Comparison of ENCODE assay signal across 9 cellular contexts in genomic region chr11:45252134-45252856, GRCh38. TPM values are rescaled to one million over a fixed set of nuclear protein-coding genes. Genes with fewer than 3 reads are reported as not detected.
A peak's percentile ranks its signal among the peaks of the same experiment; 100 is the strongest.
DNase-seq lines count a peak whose midpoint lies in the region; ATAC-seq, FAIRE-seq and TF ChIP-seq lines count a peak whose summit lies in the region.
"Had no signal": no experiment of that assay in that cellular context is flagged by ENCODE, and none has a peak within 500 bp of the region (broad histone marks: within the 10 kb centered on the region; RNA-seq: fewer than 3 reads in every experiment).

No MANE protein-coding gene starts in this region.

- H3K9me2 ChIP-seq in HCT116 (ENCODE audit: insufficient read depth) = no peaks in the 10 kb centered on the region

- no peaks in the 10 kb centered on the region for H3K79me2 ChIP-seq in HCT116 (ENCODE audit: insufficient read depth, low read length)

- peak overlapping the region; percentile 36 to 48 for H3K4me3 ChIP-seq in HCT116 (replicated peaks in 1 of 2; ENCODE audit: low read depth in 1 of 2, low read length in 2 of 2)
- no peak overlapping the region for H3K4me3 ChIP-seq in dorsolateral prefrontal cortex

- H3K27ac Mint-ChIP-seq in naive B cell = no peak overlapping the region

- CTCF ChIA-PET in HCT116 (lab: Charles Lee) (interaction anchor here (0.6 to 2.2 kb wide), 33 partner anchors 9 to 520 kb away, joined by 3 to 27 read pairs (median 4); partner anchors contain the start of gene SYT13), RWPE1 (lab: Yijun Ruan, JAX) (interaction anchor here (0.5 to 2.0 kb wide), 15 partner anchors 8 to 519 kb away, joined by 3 to 9 read pairs (median 4); no protein-coding TSS in a partner anchor)

- TF ChIP-seq CTCF in D721Med (IDR thresholded peaks at IDR 0.05; ENCODE audit: insufficient read depth, missing control alignments) (peak; percentile 70), HCT116 (IDR thresholded peaks at IDR 0.05 in 2 of 3, conservative IDR thresholded peaks at IDR 0.05 in 1 of 3; ENCODE audit: borderline replicate concordance in 1 of 3, insufficient read depth in 1 of 3, low read depth in 2 of 3, low read length in 2 of 3) (peak; percentile 88 to 97 (median 90)), RWPE1 (conservative IDR thresholded peaks at IDR 0.05; ENCODE audit: low read depth) (peak; percentile 32), dorsolateral prefrontal cortex (IDR thresholded peaks at IDR 0.05 in 54 of 56, conservative IDR thresholded peaks at IDR 0.05 in 2 of 56; ENCODE audit: low read depth in 1 of 56, partially characterized antibody in 56 of 56) (peak in 42 of 56 donors; percentile 14 to 55 (median 36))

- H3K4me3 Mint-ChIP-seq in naive B cell = no peak overlapping the region

- peak; percentile 40 for TF ChIP-seq POLR2A in HCT116 (IDR thresholded peaks at IDR 0.05; ENCODE audit: borderline replicate concordance, extremely low read depth, insufficient read depth, insufficient read length)

- no peaks in the 10 kb centered on the region for H3K4me1 Mint-ChIP-seq in naive B cell

- RAD21 ChIA-PET in HCT116 (lab: Charles Lee; ENCODE audit: low non-redundant PET in 1 of 2, low total read pairs in 2 of 2, uncharacterized antibody in 2 of 2, unreplicated experiment in 2 of 2) = interaction anchor here (1.0 to 1.3 kb wide), 4 partner anchors 40 to 519 kb away, joined by 3 to 9 read pairs (median 5); no protein-coding TSS in a partner anchor

- BruUV-seq in HCT116 (replicated peaks; lab: Mats Ljungman, UMichigan) = TSS peak; percentile 58

- H2AFZ ChIP-seq in HCT116 (ENCODE audit: low read depth, low read length, poor library complexity, severe bottlenecking) = peak overlapping the region; percentile 66

- intact Hi-C loops in HCT116 (cut with micrococcal nuclease) (loop anchor here (1.0 to 10.0 kb wide), 4 partner anchors 41 to 140 kb away; no protein-coding TSS in a partner anchor), dorsolateral prefrontal cortex (cut with DNase I) (no loop called here)

- H4K20me1 ChIP-seq in HCT116 (ENCODE audit: insufficient read depth) = no peaks in the 10 kb centered on the region

- H3K9me3 Mint-ChIP-seq in naive B cell = no peaks in the 10 kb centered on the region

- H3K4me1 ChIP-seq in HCT116 (ENCODE audit: control insufficient read depth in 1 of 2, insufficient read depth in 2 of 2, low read length in 2 of 2) = peaks cover 3 to 25% of the 10 kb centered on the region in 2 experiments; a peak in 3 of 4 replicates

- H3K27ac ChIP-seq in HCT116 (ENCODE audit: low read depth, low read length) (no peak overlapping the region), RWPE1 (no peak overlapping the region), dorsolateral prefrontal cortex (peak overlapping the region in 36 of 59 donors; percentile 1 to 72 (median 38))

- no peak for FAIRE-seq in D721Med (lab: Jason Lieb, UNC)
- FAIRE-seq: islet of Langerhans had no signal

- POLR2A ChIA-PET in HCT116 (lab: Charles Lee) = interaction anchor here (0.8 to 1.6 kb wide), 5 partner anchors 12 to 519 kb away, joined by 3 to 7 read pairs (median 4); partner anchors contain the start of gene SYT13
- POLR2A ChIA-PET in RWPE1 (lab: Yijun Ruan, JAX; ENCODE audit: low non-redundant PET) = no interaction called here

- H3K9me3 ChIP-seq in HCT116 (ENCODE audit: control insufficient read depth in 1 of 2, insufficient read depth in 1 of 2, low read depth in 1 of 2, low read length in 2 of 2) = no peaks in the 10 kb centered on the region

- DNase-seq in D721Med (ENCODE audit: insufficient read length, low spot score) = peak; percentile 57
- peak; percentile 75 for DNase-seq in HCT116 (ENCODE audit: low read depth, low spot score)
- peak; percentile 45 for DNase-seq in RWPE1 (ENCODE audit: low spot score)
- DNase-seq in dorsolateral prefrontal cortex = no peak
- peak; percentile 19 for DNase-seq in naive B cell
- no peak for DNase-seq in NCI-H2107 (lab: John Stamatoyannopoulos, UW)
- DNase-seq in ureter (ENCODE audit: low spot score) = no peak
- DNase-seq in NCI-H526 treated with DMSO at 0.1 percent for 48 hours (lab: John Stamatoyannopoulos, UW) = no peak

- H3K27me3 ChIP-seq in HCT116 (ENCODE audit: insufficient read depth, low read length) (no peaks in the 10 kb centered on the region), dorsolateral prefrontal cortex (peaks cover 0 to 4% (median 0%) of the 10 kb centered on the region in 45 donors)

- TF ChIP-seq RAD21 in HCT116 (IDR thresholded peaks at IDR 0.05; ENCODE audit: low read depth) = peak; percentile 88

- H3K27me3 Mint-ChIP-seq in naive B cell = peaks cover 22 to 39% (median 36%) of the 10 kb centered on the region in 3 donors

- no peaks in the 10 kb centered on the region for H3K36me3 Mint-ChIP-seq in naive B cell

- H3K4me2 ChIP-seq in HCT116 (ENCODE audit: low read length) = peak overlapping the region; percentile 67

- H3K36me3 ChIP-seq in HCT116 (ENCODE audit: control insufficient read depth in 1 of 2, insufficient read depth in 2 of 2, low read length in 2 of 2) = no peaks in the 10 kb centered on the region

- peak; percentile 100 for ATAC-seq in HCT116
- peak; percentile 27 to 32 for ATAC-seq in naive B cell (ENCODE audit: low read depth in 2 of 2)

- H3K9ac ChIP-seq in HCT116 (ENCODE audit: low read length) = peak overlapping the region; percentile 51

TF ChIP-seq in HCT116, 20 proteins besides CTCF, POLR2A, EP300 and RAD21:
- no peak for TF ChIP-seq EZH2phosphoT487 (IDR thresholded peaks at IDR 0.05; ENCODE audit: borderline replicate concordance)
- no peak for TF ChIP-seq JUND (IDR thresholded peaks at IDR 0.05)
- no peak for TF ChIP-seq FOSL1 (IDR thresholded peaks at IDR 0.05; ENCODE audit: low read depth)
- peak; percentile 38 for TF ChIP-seq POLR2AphosphoS5 (IDR thresholded peaks at IDR 0.05; ENCODE audit: low read depth, low read length)
- no peak for TF ChIP-seq REST (IDR thresholded peaks at IDR 0.05; ENCODE audit: low read depth)
- peak; percentile 56; the same call in 1 of the 2 replicates for TF ChIP-seq CBX3 (IDR thresholded peaks at IDR 0.05; ENCODE audit: low read depth)
- no peak for TF ChIP-seq EZH2 (IDR thresholded peaks at IDR 0.05)
- no peak for TF ChIP-seq ZNF274 (IDR thresholded peaks at IDR 0.05; ENCODE audit: low read depth, low read length)
- TF ChIP-seq ZFX (IDR thresholded peaks at IDR 0.05) = peak; percentile 33; the same call in 1 of the 2 replicates
- peak; percentile 36; the same call in 1 of the 2 replicates for TF ChIP-seq MAX (IDR thresholded peaks at IDR 0.05)
- no peak for TF ChIP-seq TCF7L2 (IDR thresholded peaks at IDR 0.05; ENCODE audit: borderline replicate concordance, extremely low read depth, insufficient read depth, insufficient read length)
- no peak for TF ChIP-seq ELF1 (IDR thresholded peaks at IDR 0.05; ENCODE audit: borderline replicate concordance, low read depth)
TF ChIP-seq in HCT116: peak in this region for 4.

RNA-seq across cellular contexts. Expression of gene SYT13, which starts 33.8 kb away (rescaled TPM):
- 1.4 TPM for total RNA-seq in HCT116 (2021; ENCODE audit: unreplicated experiment)
- polyA plus RNA-seq in HCT116 (2012) = 1.2 and 1.4 TPM in 2 replicates
- 100 to 1,000 TPM in 80 of 120 experiments, 10 to 100 TPM in 40; 30.8 to 204 (median 115) TPM for total RNA-seq in dorsolateral prefrontal cortex
- not detected for polyA plus RNA-seq in naive B cell (ENCODE audit: low read depth in 6 of 6)
- not detected for total RNA-seq in ureter

Comparison
In these comparisons a context has a peak if more than half of its experiments do, and no peak if none do; other contexts are left out.
1. DNase-seq: peak in D721Med (single experiment), HCT116 (single experiment), RWPE1 (single experiment) and naive B cell (single experiment); none in dorsolateral prefrontal cortex (0 of 10), NCI-H2107 (single experiment), ureter (single experiment) and NCI-H526 treated with DMSO at 0.1 percent for 48 hours (single experiment).
2. CTCF ChIP-seq: peak in every context shown above with its lines; median percentile 90 in HCT116; 70 in D721Med; 36 in dorsolateral prefrontal cortex; 32 in RWPE1.
3. H3K27ac ChIP-seq: peak in dorsolateral prefrontal cortex (36 of 59); none in HCT116 (single experiment) and RWPE1 (single experiment).
4. H3K4me3 ChIP-seq: peak in HCT116 (2 of 2); none in dorsolateral prefrontal cortex (0 of 59).
5. RNA of gene SYT13, which starts 33.8 kb away (total RNA-seq): 30.8 to 204 TPM in dorsolateral prefrontal cortex; 1.4 TPM in HCT116 (single experiment) and not detected in ureter (single experiment); every median in the first group is over 10 times any median in the second.